ENCODE assay signal across 17 cellular contexts in the genomic region with DNA sequence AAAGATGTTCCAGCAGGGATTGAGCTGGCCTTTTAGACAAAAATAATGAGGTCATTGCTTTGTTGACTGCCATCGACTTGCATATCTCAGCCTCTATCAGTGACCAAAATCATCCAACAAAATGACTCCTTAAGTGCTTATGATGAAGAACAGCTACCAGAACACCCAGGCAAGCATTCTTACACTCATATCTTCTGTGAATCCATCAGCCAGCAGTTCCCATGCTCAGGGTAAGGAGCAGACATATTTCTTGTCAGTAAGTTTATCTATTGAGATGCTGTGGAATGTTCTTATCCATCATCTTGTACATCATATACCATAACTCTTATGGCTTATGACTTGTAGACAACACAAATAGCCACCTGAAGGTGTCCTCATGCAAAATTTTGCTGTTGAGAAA. TPM values are rescaled to one million over a fixed set of nuclear protein-coding genes. Genes with fewer than 3 reads are reported as not detected.
DNase-seq lines count a peak whose midpoint lies in the region; TF ChIP-seq lines count a peak whose summit lies in the region.
"Had no signal": no experiment of that assay in that cellular context is flagged by ENCODE, and none has a peak within 500 bp of the region (broad histone marks: within the 10 kb centered on the region; RNA-seq: fewer than 3 reads in every experiment).

No MANE protein-coding gene starts in this region.

- no peak overlapping the region for H4K8ac ChIP-seq in mesenchymal stem cell (ENCODE audit: low read length)

- H2AK5ac ChIP-seq in mesenchymal stem cell (ENCODE audit: low read length, severe bottlenecking) = no peak overlapping the region

- no peak for TF ChIP-seq RAD21 in SK-N-SH (IDR thresholded peaks at IDR 0.05; ENCODE audit: low read length)

- H3K36me3 ChIP-seq in SK-N-SH (replicated peaks in 1 of 2; ENCODE audit: control insufficient read depth in 1 of 2, insufficient read depth in 2 of 2, low read length in 1 of 2) = no peaks in the 10 kb centered on the region
- H3K36me3 ChIP-seq in mesenchymal stem cell (ENCODE audit: control insufficient read depth in 1 of 2, insufficient read depth in 2 of 2, low read depth in 1 of 2, low read length in 2 of 2) = no peaks in the 10 kb centered on the region
- no peaks in the 10 kb centered on the region for H3K36me3 ChIP-seq in BE2C
- H3K36me3 ChIP-seq in spleen = no peaks in the 10 kb centered on the region
- H3K36me3 ChIP-seq in left ventricle myocardium inferior = no peaks in the 10 kb centered on the region
- H3K36me3 ChIP-seq: BLaER1 treated with 17β-estradiol and CSF1 and Interleukin-3, amounts not matched to agents 10 nM and 100 nM had no signal

- H3K4ac ChIP-seq in mesenchymal stem cell (ENCODE audit: low read depth in 1 of 2, low read length in 2 of 2) = no peak overlapping the region

- H3K9me3 ChIP-seq in SK-N-SH = peaks cover 6% of the 10 kb centered on the region; the same call in 1 of the 2 replicates
- peaks cover 20% of the 10 kb centered on the region for H3K9me3 ChIP-seq in mesenchymal stem cell (ENCODE audit: control insufficient read depth, low read length)
- no peaks in the 10 kb centered on the region for H3K9me3 ChIP-seq in BE2C
- H3K9me3 ChIP-seq in spleen = peaks cover 0 to 7% (median 3%) of the 10 kb centered on the region in 8 donors
- H3K9me3 ChIP-seq in left ventricle myocardium inferior (replicated peaks) = peaks cover 6% of the 10 kb centered on the region

- DNase-seq in SK-N-SH (no peak), amniotic epithelial cell (ENCODE audit: low read depth) (peak; percentile 59), mesenchymal stem cell (peak; percentile 52), BE2C (no peak), spleen (no peak), left ventricle myocardium inferior (no peak)
- no peak for DNase-seq in stimulated activated CD4-positive, alpha-beta T cell treated with anti-CD3 and anti-CD28 coated beads, Interleukin-2, amount 100 ng/mL, for 24 hours
- DNase-seq: 8988T; ACHN; Caco-2; Calu3; CD4-positive, alpha-beta T cell; CD8-positive, alpha-beta T cell; DMS79 treated with DMSO at 0.1 percent for 48 hours; GF-D8 had no signal

- no peak overlapping the region for H3K23ac ChIP-seq in mesenchymal stem cell (ENCODE audit: low read length in 2 of 2)

- no peaks in the 10 kb centered on the region for H3K4me1 ChIP-seq in SK-N-SH (ENCODE audit: control insufficient read depth in 1 of 2, insufficient read depth in 2 of 2, low read depth in 1 of 2, low read length in 1 of 2)
- no peaks in the 10 kb centered on the region for H3K4me1 ChIP-seq in mesenchymal stem cell (ENCODE audit: control insufficient read depth, insufficient read depth, low read depth, low read length)
- H3K4me1 ChIP-seq in BE2C = no peaks in the 10 kb centered on the region
- H3K4me1 ChIP-seq in spleen = no peaks in the 10 kb centered on the region
- H3K4me1 ChIP-seq in left ventricle myocardium inferior = no peaks in the 10 kb centered on the region

- H3K27ac ChIP-seq in SK-N-SH (ENCODE audit: low read depth in 2 of 2, low read length in 1 of 2) (no peak overlapping the region; a peak in 1 of 4 replicates), mesenchymal stem cell (ENCODE audit: low read length, poor library complexity, severe bottlenecking) (no peak overlapping the region), spleen (no peak overlapping the region), left ventricle myocardium inferior (replicated peaks) (no peak overlapping the region)
- H3K27ac ChIP-seq: BLaER1 treated with 17β-estradiol and CSF1 and Interleukin-3, amounts not matched to agents 10 nM and 100 nM; C4-2B had no signal

- intact Hi-C loops in spleen (cut with DNase I; ENCODE audit: low total_unique reads) (no loop called here), left ventricle myocardium inferior (cut with micrococcal nuclease) (no loop called here)

- H2BK120ac ChIP-seq in mesenchymal stem cell (ENCODE audit: low read depth, low read length) = no peak overlapping the region

- H3K79me1 ChIP-seq in mesenchymal stem cell (replicated peaks; ENCODE audit: low read length, poor library complexity, severe bottlenecking) = no peaks in the 10 kb centered on the region

- H3K9me2 ChIP-seq in SK-N-SH = no peaks in the 10 kb centered on the region

- no peak overlapping the region for H2BK15ac ChIP-seq in mesenchymal stem cell (ENCODE audit: low read depth, poor library complexity, severe bottlenecking)

- WGBS in SK-N-SH (ENCODE audit: low lambda C conversion rate) = 10% methylated on average over 1 of the region's 1 CpG
- 56% methylated on average over 1 of the region's 1 CpG for WGBS in mesenchymal stem cell
- WGBS in spleen, 5 donors = 65 to 81% (median 76%) methylated on average over 1 of the region's 1 CpG

- H2BK5ac ChIP-seq in mesenchymal stem cell (ENCODE audit: low read depth, low read length, poor library complexity, severe bottlenecking) = no peak overlapping the region

- no peak overlapping the region for H3K9ac ChIP-seq in SK-N-SH
- no peak overlapping the region for H3K9ac ChIP-seq in mesenchymal stem cell (ENCODE audit: low read length)
- H3K9ac ChIP-seq: BLaER1 treated with 17β-estradiol and CSF1 and Interleukin-3, amounts not matched to agents 10 nM and 100 nM had no signal

- H3K4me3 ChIP-seq in SK-N-SH (ENCODE audit: low read depth in 2 of 2, low read length in 1 of 2) = no peak overlapping the region
- H3K4me3 ChIP-seq in mesenchymal stem cell (ENCODE audit: insufficient read depth in 1 of 2, low read depth in 1 of 2, low read length in 2 of 2) = no peak overlapping the region
- H3K4me3 ChIP-seq in BE2C (ENCODE audit: low read depth, low read length) = no peak overlapping the region
- no peak overlapping the region for H3K4me3 ChIP-seq in spleen
- H3K4me3 ChIP-seq in left ventricle myocardium inferior = no peak overlapping the region
- H3K4me3 ChIP-seq: BLaER1 treated with 17β-estradiol and CSF1 and Interleukin-3, amounts not matched to agents 10 nM and 100 nM had no signal

- TF ChIP-seq EP300 in SK-N-SH (IDR thresholded peaks at IDR 0.05; ENCODE audit: borderline replicate concordance in 1 of 2, low read depth in 1 of 2, low read length in 1 of 2) = no peak; a peak in 1 of 4 replicates

- CTCF ChIA-PET in SK-N-SH (lab: Yijun Ruan, JAX) = interaction anchor here (1.0 to 1.5 kb wide), 2 partner anchors 17 to 616 kb away, joined by 3 read pairs; no protein-coding TSS in a partner anchor

- POLR2A ChIA-PET in SK-N-SH (lab: Yijun Ruan, JAX) = no interaction called here

- H3K79me2 ChIP-seq in SK-N-SH (ENCODE audit: insufficient read depth) = no peaks in the 10 kb centered on the region

- no peaks in the 10 kb centered on the region for H4K20me1 ChIP-seq in SK-N-SH (ENCODE audit: insufficient read depth)

- H3K4me2 ChIP-seq in SK-N-SH (no peak overlapping the region), mesenchymal stem cell (ENCODE audit: low read length, poor library complexity, severe bottlenecking) (no peak overlapping the region)
- H3K4me2 ChIP-seq: BLaER1 treated with 17β-estradiol and CSF1 and Interleukin-3, amounts not matched to agents 10 nM and 100 nM had no signal

- no peak overlapping the region for H4K91ac ChIP-seq in mesenchymal stem cell (ENCODE audit: low read length)

- peaks cover 9% of the 10 kb centered on the region for H3F3A ChIP-seq in SK-N-SH (replicated peaks; ENCODE audit: insufficient read depth)

- no peak overlapping the region for H3K14ac ChIP-seq in mesenchymal stem cell (ENCODE audit: low read length in 2 of 2)

- TF ChIP-seq CTCF in SK-N-SH (IDR thresholded peaks at IDR 0.05) (no peak), BE2C (IDR thresholded peaks at IDR 0.05; ENCODE audit: low read depth, low read length) (no peak), spleen (IDR thresholded peaks at IDR 0.05 in 8 of 11, conservative IDR thresholded peaks at IDR 0.05 in 3 of 11) (no peak), left ventricle myocardium inferior (IDR thresholded peaks at IDR 0.05; ENCODE audit: borderline replicate concordance) (no peak)

- H2BK12ac ChIP-seq in mesenchymal stem cell (ENCODE audit: low read length in 2 of 2) = no peak overlapping the region

- no peak for TF ChIP-seq POLR2A in spleen (IDR thresholded peaks at IDR 0.05)

- H3K27me3 ChIP-seq in SK-N-SH (ENCODE audit: insufficient read depth) (no peaks in the 10 kb centered on the region), mesenchymal stem cell (ENCODE audit: control insufficient read depth in 1 of 2, insufficient read depth in 1 of 2, low read length in 2 of 2) (peaks cover 0 to 4% of the 10 kb centered on the region in 2 experiments), BE2C (peaks cover 10% of the 10 kb centered on the region), spleen (replicated peaks in 1 of 7) (peaks cover 0 to 29% (median 0%) of the 10 kb centered on the region in 7 donors), left ventricle myocardium inferior (ENCODE audit: low read depth) (peaks cover 80% of the 10 kb centered on the region)
- H3K27me3 ChIP-seq: BLaER1 treated with 17β-estradiol and CSF1 and Interleukin-3, amounts not matched to agents 10 nM and 100 nM had no signal

- no peak overlapping the region for H3K18ac ChIP-seq in mesenchymal stem cell (ENCODE audit: low read depth in 1 of 2, low read length in 2 of 2)

- H2AFZ ChIP-seq in SK-N-SH (ENCODE audit: low read depth) (no peak overlapping the region), mesenchymal stem cell (ENCODE audit: low read depth, low read length) (no peak overlapping the region)

TF ChIP-seq in SK-N-SH, 30 proteins besides CTCF, POLR2A, EP300 and RAD21 (continues in another document):
- TF ChIP-seq ELF1 (IDR thresholded peaks at IDR 0.05) (no peak), RCOR1 (IDR thresholded peaks at IDR 0.05; ENCODE audit: low read length) (no peak), PBX3 (IDR thresholded peaks at IDR 0.05) (peak; percentile 67), TCF12 (IDR thresholded peaks at IDR 0.05) (peak; percentile 65), NRF1 (IDR thresholded peaks at IDR 0.05; ENCODE audit: low read depth, low read length) (no peak)

RNA-seq across cellular contexts. Expression of gene SPDL1, which starts 20.2 kb away (rescaled TPM):
- polyA plus RNA-seq in SK-N-SH (2012; rRNA removed) (45.1 and 63.3 TPM in 2 replicates), spleen (1 to 10 TPM; 5.2 to 7.4 (median 5.4) TPM)
- 61.5 and 78.9 TPM in 2 replicates for polyA plus RNA-seq in SK-N-SH (2012; cell fraction: cytosol; rRNA removed)
- polyA plus RNA-seq in SK-N-SH (2012; cell fraction: nucleus; rRNA removed) = 43.9 and 111 TPM in 2 replicates
- polyA plus RNA-seq in mesenchymal stem cell (2013, experiment 1 of 2) = 27.2 TPM
- polyA plus RNA-seq in mesenchymal stem cell (2013, experiment 2 of 2) = 25.2 TPM
- 10.4 TPM for polyA plus RNA-seq in BE2C (2012; ENCODE audit: insufficient read depth, insufficient read length, low read depth)
- total RNA-seq in spleen (10 to 100 TPM in 6 of 7 donors, 1 to 10 TPM in 1; 9.0 to 15.7 (median 12.2) TPM), left ventricle myocardium inferior (4.3 TPM)

Comparison
In these comparisons a context has a peak if more than half of its experiments do, and no peak if none do; other contexts are left out.
1. DNase-seq: peak in amniotic epithelial cell (single experiment) and mesenchymal stem cell (single experiment); none in SK-N-SH (single experiment), stimulated activated CD4-positive, alpha-beta T cell treated with anti-CD3 and anti-CD28 coated beads, Interleukin-2, amount 100 ng/mL, for 24 hours (0 of 2), BE2C (single experiment), spleen (single experiment) and left ventricle myocardium inferior (single experiment).